Comparison of ENCODE assay signal across 8 cellular contexts in genomic region chr9:1047605-1048235, GRCh38. TPM values are rescaled to one million over a fixed set of nuclear protein-coding genes. Genes with fewer than 3 reads are reported as not detected.
A peak's percentile ranks its signal among the peaks of the same experiment; 100 is the strongest.
DNase-seq lines count a peak whose midpoint lies in the region; ATAC-seq and TF ChIP-seq lines count a peak whose summit lies in the region.

No MANE protein-coding gene starts in this region.

- H3K4me3 ChIP-seq in GM12865 (ENCODE audit: low read depth, low read length), result peak overlapping the region; percentile 34
- H3K4me3 ChIP-seq in gastroesophageal sphincter, result peak overlapping the region; percentile 31 to 41
- peak overlapping the region; percentile 58 to 72 (median 72) for H3K4me3 ChIP-seq in skeletal muscle tissue (ENCODE audit: low read length in 3 of 3)

- ATAC-seq in SK-N-SH treated with all-trans-retinoic acid at 6 μM for 48 hours (peak; percentile 25), gastroesophageal sphincter (no peak), GM19452 (IDR thresholded peaks at IDR 0.05; ENCODE audit: unreplicated experiment) (no peak)

- H3K36me3 ChIP-seq in gastroesophageal sphincter (no peaks in the 10 kb centered on the region), skeletal muscle tissue (ENCODE audit: control insufficient read depth in 3 of 3, insufficient read depth in 3 of 3, low read length in 3 of 3) (no peaks in the 10 kb centered on the region)

- H3K4me1 ChIP-seq in gastroesophageal sphincter (peaks cover 0 to 82% (median 32%) of the 10 kb centered on the region in 3 donors), skeletal muscle tissue (ENCODE audit: control insufficient read depth in 3 of 3, insufficient read depth in 3 of 3, low read length in 3 of 3) (peaks cover 20 to 43% (median 30%) of the 10 kb centered on the region in 3 donors)

- WGBS in gastroesophageal sphincter (ENCODE audit: low coverage in 1 of 2), 2 donors, result 0 to 6% methylated on average over 6 to 22 of the region's 23 CpGs

- DNase-seq in GM12865 (ENCODE audit: low read depth) (peak; percentile 17), COLO668 (lab: John Stamatoyannopoulos, UW; ENCODE audit: unreplicated experiment) (no peak), NK-92 (lab: John Stamatoyannopoulos, UW; ENCODE audit: unreplicated experiment) (no peak)
- no peak for DNase-seq in activated CD4-positive, CD25-positive, alpha-beta regulatory T cell treated with anti-CD3 and anti-CD28 coated beads, Interleukin-2, amount 50 U/mL, for 72 hours

- H3K27ac ChIP-seq in gastroesophageal sphincter (peak overlapping the region in 2 of 4 donors; percentile 3 to 48), skeletal muscle tissue (ENCODE audit: low read depth, low read length) (peak overlapping the region; percentile 57)

- no peak for TF ChIP-seq CTCF in GM12865 (IDR thresholded peaks at IDR 0.05; ENCODE audit: insufficient read depth, low read depth, low read length, missing control alignments)
- no peak for TF ChIP-seq CTCF in gastroesophageal sphincter (IDR thresholded peaks at IDR 0.05)

- H3K9me3 ChIP-seq in gastroesophageal sphincter, result no peaks in the 10 kb centered on the region
- peaks cover 0 to 2% (median 0%) of the 10 kb centered on the region in 3 donors for H3K9me3 ChIP-seq in skeletal muscle tissue (ENCODE audit: control insufficient read depth in 3 of 3, low read length in 3 of 3)

- peaks cover 100% of the 10 kb centered on the region for H3K27me3 ChIP-seq in gastroesophageal sphincter
- peaks cover 36 to 73% (median 40%) of the 10 kb centered on the region in 3 donors for H3K27me3 ChIP-seq in skeletal muscle tissue (ENCODE audit: control insufficient read depth in 3 of 3, insufficient read depth in 3 of 3, low read length in 3 of 3)

- TF ChIP-seq EP300 in gastroesophageal sphincter (IDR thresholded peaks at IDR 0.05), result no peak

- peak overlapping the region; percentile 18 to 60 (median 52) for H3K9ac ChIP-seq in skeletal muscle tissue (ENCODE audit: low read depth in 1 of 3, low read length in 3 of 3)

- TF ChIP-seq POLR2A in gastroesophageal sphincter (IDR thresholded peaks at IDR 0.05), result no peak

TF ChIP-seq in SK-N-SH treated with all-trans-retinoic acid at 6 μM for 48 hours, 23 proteins besides CTCF, POLR2A, EP300 and RAD21:
- no peak for TF ChIP-seq CREB5 (CRISPR knock-in tag; IDR thresholded peaks at IDR 0.05; ENCODE audit: low read depth)

RNA-seq across cellular contexts. Expression of gene DMRT2, which starts 2.4 kb away (rescaled TPM):
- 1 to 10 TPM in 1 of 4 donors, under 1 TPM in 2, not detected in 1; 0.58 to 1.6 (median 0.62) TPM for total RNA-seq in gastroesophageal sphincter
- 23.5 TPM for total RNA-seq in skeletal muscle tissue
